ENCODE assay signal across 8 cellular contexts in the genomic region with DNA sequence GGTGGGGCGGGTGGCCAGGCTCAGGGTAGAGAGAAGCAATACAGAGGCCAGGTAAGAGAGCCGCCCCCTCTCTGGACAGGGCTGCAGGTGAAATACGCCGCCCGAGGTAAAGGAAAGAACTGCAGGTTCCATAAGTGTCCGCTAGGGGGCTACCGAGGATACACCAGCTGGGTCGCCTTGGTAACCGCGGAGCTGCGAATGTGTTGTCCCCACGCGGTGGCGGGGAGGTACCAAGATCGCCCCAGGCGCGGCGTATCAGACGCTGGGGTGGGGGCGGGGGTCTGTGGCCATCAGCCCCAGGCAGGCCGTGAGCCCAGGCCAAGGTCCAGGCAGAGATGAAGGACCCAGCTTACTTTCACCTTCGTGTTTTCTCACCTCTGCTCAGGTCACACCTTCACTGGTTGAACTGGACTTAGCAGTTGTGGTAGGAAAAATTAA. TPM values are rescaled to one million over a fixed set of nuclear protein-coding genes. Genes with fewer than 3 reads are reported as not detected.
A peak's percentile ranks its signal among the peaks of the same experiment; 100 is the strongest.
DNase-seq lines count a peak whose midpoint lies in the region; ATAC-seq, FAIRE-seq and TF ChIP-seq lines count a peak whose summit lies in the region.

No MANE protein-coding gene starts in this region.

- H3K27ac ChIP-seq in C4-2B (no peak overlapping the region), H1 (ENCODE audit: low read depth, low read length) (no peak overlapping the region)

- TF ChIP-seq CTCF in C4-2B (conservative IDR thresholded peaks at IDR 0.05), result peak; percentile 97
- TF ChIP-seq CTCF in H1 (IDR thresholded peaks at IDR 0.05; ENCODE audit: control extremely low read depth in 1 of 3, insufficient read depth in 1 of 3, low read depth in 1 of 3, low read length in 3 of 3), result peak; percentile 99 to 100 (median 100)

- no peak overlapping the region for H3K14ac ChIP-seq in H1 (ENCODE audit: insufficient read length)

- H3K9me3 ChIP-seq in H1 (ENCODE audit: insufficient read depth in 2 of 2, low read depth in 1 of 2, low read length in 1 of 2), result no peaks in the 10 kb centered on the region

- H2AK5ac ChIP-seq in H1 (ENCODE audit: low read depth, low read length), result no peak overlapping the region

- no peak overlapping the region for H4K8ac ChIP-seq in H1 (ENCODE audit: extremely low read depth, insufficient read depth, low read length)

- no peaks in the 10 kb centered on the region for H3K23me2 ChIP-seq in H1 (ENCODE audit: low read depth, low read length)

- no peak overlapping the region for H4K91ac ChIP-seq in H1 (replicated peaks; ENCODE audit: insufficient read length, low read length)

- no peaks in the 10 kb centered on the region; a peak in 1 of 7 replicates for H3K4me1 ChIP-seq in H1 (replicated peaks in 1 of 4; ENCODE audit: control insufficient read depth in 3 of 4, insufficient read depth in 4 of 4, low read length in 3 of 4)

- peak; percentile 7 for FAIRE-seq in H1 (lab: Jason Lieb, UNC)

- CTCF ChIA-PET in H1 (lab: Charles Lee; ENCODE audit: partially characterized antibody), result interaction anchor here (0.6 to 3.1 kb wide), 38 partner anchors 8 to 738 kb away, joined by 3 to 21 read pairs (median 4); no protein-coding TSS in a partner anchor

- H3K79me2 ChIP-seq in H1 (ENCODE audit: control insufficient read depth in 1 of 2, insufficient read depth in 2 of 2, low read length in 2 of 2), result no peaks in the 10 kb centered on the region

- ATAC-seq in GM19438 (IDR thresholded peaks at IDR 0.05; ENCODE audit: low read depth, unreplicated experiment), result peak; percentile 72

- no peak overlapping the region for H3K4ac ChIP-seq in H1 (replicated peaks; ENCODE audit: insufficient read length, low read depth, low read length)

- H3K23ac ChIP-seq in H1 (ENCODE audit: insufficient read length), result no peak overlapping the region

- peak; percentile 61 to 73 for TF ChIP-seq RAD21 in H1 (IDR thresholded peaks at IDR 0.05 in 1 of 2, conservative IDR thresholded peaks at IDR 0.05 in 1 of 2; ENCODE audit: low read depth in 2 of 2, low read length in 2 of 2)

- 2% methylated on average over 19 of the region's 22 CpGs; no CpG with 5 or more reads in 1 of the 2 experiments for WGBS in H1 (ENCODE audit: extremely low coverage in 1 of 2, insufficient coverage in 1 of 2, insufficient read length in 1 of 2, insufficient replicate concordance in 2 of 2, low coverage in 1 of 2, low lambda C conversion rate in 2 of 2, missing lambda C conversion rate in 1 of 2), 2 experiments

- no peak overlapping the region for H2BK15ac ChIP-seq in H1 (ENCODE audit: low read length)

- H3K27me3 ChIP-seq in H1 (replicated peaks in 1 of 4; ENCODE audit: control insufficient read depth in 3 of 4, extremely low read depth in 1 of 4, insufficient read depth in 3 of 4, low read length in 3 of 4), result peaks cover 0 to 7% (median 3%) of the 10 kb centered on the region in 4 experiments; a peak in 4 of 7 replicates

- no peak for TF ChIP-seq POLR2A in H1 (IDR thresholded peaks at IDR 0.05; ENCODE audit: control extremely low read depth in 1 of 2, low read depth in 2 of 2, low read length in 2 of 2)

- no peak overlapping the region for H2BK20ac ChIP-seq in H1 (ENCODE audit: low read length)

- no peak overlapping the region for H4K5ac ChIP-seq in H1 (ENCODE audit: insufficient read length, low read depth, low read length)

- 0 out of 3 replicates have a peak, but pooled peaks of 1 of the 2 experiments have one; percentile 33 for TF ChIP-seq EP300 in H1 (IDR thresholded peaks at IDR 0.05; ENCODE audit: borderline replicate concordance in 1 of 2, low read depth in 2 of 2, low read length in 2 of 2)

- H2BK12ac ChIP-seq in H1 (ENCODE audit: low read depth, low read length), result no peak overlapping the region

- peak overlapping the region in 3 of 4 experiments; percentile 2 to 43 (median 14); a peak in 4 of 8 replicates for H3K4me3 ChIP-seq in H1 (ENCODE audit: extremely low read depth in 1 of 4, insufficient read depth in 2 of 4, low read depth in 3 of 4, low read length in 4 of 4)

- no peak overlapping the region for H3K9ac ChIP-seq in H1 (replicated peaks in 1 of 4; ENCODE audit: extremely low read depth in 1 of 4, low read depth in 3 of 4, low read length in 3 of 4)

- no peak overlapping the region for H2BK120ac ChIP-seq in H1 (replicated peaks; ENCODE audit: low read depth, low read length)

- H3K79me1 ChIP-seq in H1 (ENCODE audit: low read depth, low read length), result no peaks in the 10 kb centered on the region

- H3K4me2 ChIP-seq in H1 (ENCODE audit: insufficient read depth in 1 of 2, low read depth in 2 of 2, low read length in 2 of 2), result peak overlapping the region in 1 of 2 experiments; percentile 64; a peak in 3 of 4 replicates

- H2AFZ ChIP-seq in H1 (ENCODE audit: low read length), result no peak overlapping the region

- H3K18ac ChIP-seq in H1 (ENCODE audit: extremely low read depth, low read length), result no peak overlapping the region

- DNase-seq in HuH-7 (ENCODE audit: low spot score) (peak; percentile 98), NOMO-1 treated with dmso at 0.1 percent for 144 hours (lab: John Stamatoyannopoulos, UW; ENCODE audit: unreplicated experiment) (peak; percentile 52), H1 (ENCODE audit: low read depth in 1 of 2, low spot score in 2 of 2) (peak; percentile 58 to 96), midbrain (lab: John Stamatoyannopoulos, UW) (peak; percentile 66)
- peak; percentile 54 to 77 (median 67) for DNase-seq in activated CD8-positive, alpha-beta memory T cell treated with anti-CD3 and anti-CD28 coated beads for 48 hours (ENCODE audit: low read depth in 2 of 3, low spot score in 2 of 3)
- peak; percentile 67 to 75 for DNase-seq in stimulated activated CD8-positive, alpha-beta memory T cell treated with anti-CD3 and anti-CD28 coated beads, Interleukin-2, amount 100 ng/mL, for 1 hour (ENCODE audit: low read depth in 2 of 2)

- H2BK5ac ChIP-seq in H1 (ENCODE audit: low read depth, low read length), result no peak overlapping the region

- H3K36me3 ChIP-seq in H1 (ENCODE audit: control insufficient read depth in 2 of 4, insufficient read depth in 4 of 4, low read length in 3 of 4), result no peaks in the 10 kb centered on the region

- H4K20me1 ChIP-seq in H1 (replicated peaks in 1 of 2; ENCODE audit: control insufficient read depth in 1 of 2, insufficient read depth in 2 of 2, low read length in 2 of 2), result no peaks in the 10 kb centered on the region

- POLR2A ChIA-PET in H1 (lab: Charles Lee; ENCODE audit: partially characterized antibody), result interaction anchor here (0.9 to 1.7 kb wide), 5 partner anchors 10 to 222 kb away, joined by 3 to 4 read pairs (median 3); a partner anchor contains a TSS

- H3K56ac ChIP-seq in H1 (replicated peaks; ENCODE audit: insufficient read length, low read depth, low read length), result no peak overlapping the region

TF ChIP-seq in H1, 55 proteins besides CTCF, POLR2A, EP300 and RAD21 (continues in another document):
- TF ChIP-seq CTBP2 (IDR thresholded peaks at IDR 0.05; ENCODE audit: borderline replicate concordance, insufficient read depth, insufficient read length, low read length), result no peak
- TF ChIP-seq YY1 (IDR thresholded peaks at IDR 0.05; ENCODE audit: low read depth, low read length), result 0 out of 2 replicates have a peak, but pooled peaks have one; percentile 43
- no peak for TF ChIP-seq SP2 (IDR thresholded peaks at IDR 0.05; ENCODE audit: low read length)
- no peak for TF ChIP-seq ASH2L (IDR thresholded peaks at IDR 0.05; ENCODE audit: low read length)
- no peak for TF ChIP-seq TEAD4 (IDR thresholded peaks at IDR 0.05; ENCODE audit: low read depth, low read length)
- peak; percentile 52; the same call in 1 of the 2 replicates for TF ChIP-seq SP1 (IDR thresholded peaks at IDR 0.05; ENCODE audit: low read depth, low read length)
- TF ChIP-seq EGR1 (IDR thresholded peaks at IDR 0.05; ENCODE audit: borderline replicate concordance, low read depth, low read length), result peak; percentile 42; the same call in 1 of the 2 replicates
- TF ChIP-seq SIN3A (conservative IDR thresholded peaks at IDR 0.05 in 1 of 2, IDR thresholded peaks at IDR 0.05 in 1 of 2; ENCODE audit: low read depth in 1 of 2, low read length in 2 of 2), result peak; percentile 85 to 96; a peak in 3 of 4 replicates
- TF ChIP-seq SUZ12 (IDR thresholded peaks at IDR 0.05; ENCODE audit: low read length), result no peak
- no peak for TF ChIP-seq RFX5 (IDR thresholded peaks at IDR 0.05; ENCODE audit: borderline replicate concordance, low read depth, low read length)
- TF ChIP-seq CREB1 (IDR thresholded peaks at IDR 0.05), result peak; percentile 65; the same call in 1 of the 2 replicates
- TF ChIP-seq NRF1 (IDR thresholded peaks at IDR 0.05; ENCODE audit: low read depth, low read length), result no peak
- TF ChIP-seq FOSL1 (IDR thresholded peaks at IDR 0.05; ENCODE audit: insufficient read depth, low read depth, low read length), result no peak
- no peak for TF ChIP-seq POU5F1 (IDR thresholded peaks at IDR 0.05; ENCODE audit: low read depth, low read length)
- TF ChIP-seq, protein P1, sequence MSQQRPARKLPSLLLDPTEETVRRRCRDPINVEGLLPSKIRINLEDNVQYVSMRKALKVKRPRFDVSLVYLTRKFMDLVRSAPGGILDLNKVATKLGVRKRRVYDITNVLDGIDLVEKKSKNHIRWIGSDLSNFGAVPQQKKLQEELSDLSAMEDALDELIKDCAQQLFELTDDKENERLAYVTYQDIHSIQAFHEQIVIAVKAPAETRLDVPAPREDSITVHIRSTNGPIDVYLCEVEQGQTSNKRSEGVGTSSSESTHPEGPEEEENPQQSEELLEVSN (IDR thresholded peaks at IDR 0.05), result peak; percentile 83
- TF ChIP-seq NANOG (IDR thresholded peaks at IDR 0.05; ENCODE audit: insufficient read depth, low read depth, low read length, poor library complexity, severe bottlenecking), result peak; percentile 29
- TF ChIP-seq, protein P2, sequence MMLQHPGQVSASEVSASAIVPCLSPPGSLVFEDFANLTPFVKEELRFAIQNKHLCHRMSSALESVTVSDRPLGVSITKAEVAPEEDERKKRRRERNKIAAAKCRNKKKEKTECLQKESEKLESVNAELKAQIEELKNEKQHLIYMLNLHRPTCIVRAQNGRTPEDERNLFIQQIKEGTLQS (IDR thresholded peaks at IDR 0.05; ENCODE audit: insufficient read depth, low read depth, low read length), result peak; percentile 74
- TF ChIP-seq RNF2 (IDR thresholded peaks at IDR 0.05; ENCODE audit: borderline replicate concordance, low read depth, low read length, missing control alignments, poor library complexity, severe bottlenecking), result no peak

RNA-seq across cellular contexts. Expression of a gene that starts 18.4 kb away (rescaled TPM):
- total RNA-seq in H1 (2021; fragmentation: NEBNext Ultra II Directional; extraction: Animal tissue kit (Norgen Biotek cat#: 25700)), result 15.9 and 19.1 TPM in 2 replicates
- polyA plus RNA-seq in H1 (2011; rRNA removed), result 9.2 and 10.3 TPM in 2 replicates
- 13.3 TPM for polyA plus RNA-seq in H1 (2011; cell fraction: cytosol; rRNA removed)
- polyA plus RNA-seq in H1 (2011; cell fraction: nucleus; rRNA removed), result 23.6 TPM
- 11.3 to 13.6 TPM (median 12.3 TPM) in 4 replicates for polyA plus RNA-seq in H1 (2012, experiment 1 of 2)
- 0.76 TPM for polyA plus RNA-seq in H1 (2012, experiment 2 of 2)
- polyA plus RNA-seq in H1 (2013, experiment 1 of 2), result 18.3 TPM
- polyA plus RNA-seq in H1 (2013, experiment 2 of 2), result 15.1 TPM
- 20.7 and 25.8 TPM in 2 replicates for polyA minus RNA-seq in H1 (2011; rRNA and poly(A)+ RNA removed)
- 15.9 TPM for polyA minus RNA-seq in H1 (2011; cell fraction: cytosol; rRNA and poly(A)+ RNA removed)
- polyA minus RNA-seq in H1 (2011; cell fraction: nucleus; rRNA and poly(A)+ RNA removed), result 33.8 TPM
